Comparison of ENCODE assay signal across 8 cellular contexts in genomic region chr2:73926493-73927327, GRCh38. TPM values are rescaled to one million over a fixed set of nuclear protein-coding genes. Genes with fewer than 3 reads are reported as not detected.
DNase-seq lines count a peak whose midpoint lies in the region; ATAC-seq, FAIRE-seq and TF ChIP-seq lines count a peak whose summit lies in the region.

TSS of gene DGUOK (plus strand) at chr2:73926880. CDS start at chr2:73926911, 31 bp downstream.

- H3K36me3 ChIP-seq in bronchial epithelial cell (ENCODE audit: control insufficient read depth, insufficient read depth, low read length) (no peaks in the 10 kb centered on the region), iPS-20b (ENCODE audit: insufficient read depth, low read depth, low read length) (no peaks in the 10 kb centered on the region)

- peak within 1 kb of the TSS; percentile 95 for H3K9ac ChIP-seq in iPS-20b (ENCODE audit: low read depth, low read length)

- POLR2A ChIA-PET in AG04449 (lab: Yijun Ruan, JAX): interaction anchor here (0.6 to 1.3 kb wide), 4 partner anchors 12 to 56 kb away, joined by 3 to 5 read pairs (median 4); no protein-coding TSS in a partner anchor

- no peaks in the 10 kb centered on the region for H3K9me3 ChIP-seq in iPS-20b (ENCODE audit: insufficient read depth, low read depth, low read length)

- H3K27ac ChIP-seq in iPS-20b (ENCODE audit: low read length) (peak within 1 kb of the TSS; percentile 40), skin epidermis (peak within 1 kb of the TSS; percentile 84 to 99 (median 96))

- ATAC-seq in GM18907 (IDR thresholded peaks at IDR 0.05; ENCODE audit: unreplicated experiment): peak; percentile 99
- ATAC-seq in HG03159 (IDR thresholded peaks at IDR 0.05; ENCODE audit: unreplicated experiment): peak; percentile 98

- DNase-seq in AG04449 (ENCODE audit: low read depth, low spot score) (peak; percentile 95), NCI-H2227 treated with DMSO at 0.1 percent for 48 hours (lab: John Stamatoyannopoulos, UW) (peak; percentile 95), bronchial epithelial cell (ENCODE audit: low read depth) (peak; percentile 99)

- peak within 1 kb of the TSS; percentile 96 for H3K4me3 ChIP-seq in AG04449 (ENCODE audit: low read depth, low read length)
- peak within 1 kb of the TSS; percentile 80 for H3K4me3 ChIP-seq in WI38 (ENCODE audit: low read depth, low read length)
- peak within 1 kb of the TSS; percentile 73 for H3K4me3 ChIP-seq in bronchial epithelial cell (ENCODE audit: low read depth, low read length)
- H3K4me3 ChIP-seq in iPS-20b (ENCODE audit: low read length): peak within 1 kb of the TSS; percentile 92
- H3K4me3 ChIP-seq in skin epidermis: peak within 1 kb of the TSS; percentile 56 to 79 (median 65)

- CTCF ChIA-PET in AG04449 (lab: Yijun Ruan, JAX): interaction anchor here (0.7 kb wide), 1 partner anchor 10 kb away, joined by 3 read pairs; no protein-coding TSS in a partner anchor

- H3K27me3 ChIP-seq in bronchial epithelial cell (ENCODE audit: control insufficient read depth, insufficient read depth, low read length): no peaks in the 10 kb centered on the region
- H3K27me3 ChIP-seq in iPS-20b (ENCODE audit: insufficient read depth, low read length): no peaks in the 10 kb centered on the region

- peak; percentile 76 for FAIRE-seq in bronchial epithelial cell (lab: Jason Lieb, UNC)

- TF ChIP-seq CTCF in AG04449 (IDR thresholded peaks at IDR 0.05; ENCODE audit: insufficient read depth, low read length, missing control alignments) (no peak), WI38 (IDR thresholded peaks at IDR 0.05; ENCODE audit: low read depth, low read length) (no peak), bronchial epithelial cell (IDR thresholded peaks at IDR 0.05; ENCODE audit: insufficient read depth, low read length, severe bottlenecking) (no peak)

- H3K4me1 ChIP-seq in iPS-20b (ENCODE audit: insufficient read depth, low read length): peaks cover 2% of the 10 kb centered on the region; the same call in 1 of the 2 replicates

RNA-seq across cellular contexts. Expression of gene DGUOK, which starts in this region (rescaled TPM):
- total RNA-seq in bronchial epithelial cell: 39.3 and 40.8 TPM in 2 replicates

Comparison
In these comparisons a context has a peak if more than half of its experiments do, and no peak if none do; other contexts are left out.
1. Peak in every context shown above with its lines: DNase-seq, ATAC-seq, H3K4me3 ChIP-seq and H3K27ac ChIP-seq.